In the genomic region with DNA sequence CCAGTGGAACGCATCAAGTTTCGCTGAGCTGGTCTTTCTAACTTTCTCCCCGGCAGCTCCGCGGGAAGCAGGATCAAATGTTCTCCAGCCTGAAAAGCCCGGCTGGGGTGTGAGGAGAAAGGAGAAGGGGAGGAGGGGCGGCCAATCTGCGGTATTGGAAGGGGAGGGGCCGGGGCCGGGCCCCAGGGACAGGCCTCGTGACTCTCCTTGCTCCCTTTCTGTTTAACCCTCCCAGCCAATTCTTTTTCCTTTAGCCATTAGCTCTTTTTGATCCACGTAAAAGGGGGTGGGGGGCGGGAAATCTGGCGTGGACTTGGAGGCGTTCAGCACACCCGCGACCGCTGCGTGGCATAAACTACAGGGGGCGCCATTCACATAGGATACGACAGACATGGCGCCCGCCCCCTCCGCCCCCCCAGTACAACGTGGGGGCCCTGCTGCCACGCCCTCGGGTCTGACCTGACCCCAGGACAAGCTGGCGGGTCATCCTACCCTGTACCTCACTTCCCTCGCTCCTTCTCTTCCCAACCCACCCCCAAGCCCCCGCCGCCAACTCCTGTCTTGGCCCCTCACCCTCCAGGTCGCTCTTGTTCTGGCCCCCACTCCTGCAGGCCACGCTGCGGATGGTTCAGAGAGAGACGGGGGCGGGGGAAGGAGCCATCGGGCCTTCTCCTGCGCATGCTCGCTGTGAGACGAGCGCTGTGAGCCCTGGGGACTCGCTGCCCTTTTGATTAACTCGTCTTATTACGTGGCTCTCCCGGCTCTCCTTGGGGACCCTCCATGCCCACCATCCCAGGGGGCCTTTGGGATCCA, we compare ENCODE assay signal across 2 cellular contexts.
TF ChIP-seq lines count a peak whose summit lies in the region.

No MANE protein-coding gene starts in this region.

TF ChIP-seq in HCT116, 20 proteins besides CTCF, POLR2A, EP300 and RAD21 (continued from another document):
- TF ChIP-seq, protein P1, sequence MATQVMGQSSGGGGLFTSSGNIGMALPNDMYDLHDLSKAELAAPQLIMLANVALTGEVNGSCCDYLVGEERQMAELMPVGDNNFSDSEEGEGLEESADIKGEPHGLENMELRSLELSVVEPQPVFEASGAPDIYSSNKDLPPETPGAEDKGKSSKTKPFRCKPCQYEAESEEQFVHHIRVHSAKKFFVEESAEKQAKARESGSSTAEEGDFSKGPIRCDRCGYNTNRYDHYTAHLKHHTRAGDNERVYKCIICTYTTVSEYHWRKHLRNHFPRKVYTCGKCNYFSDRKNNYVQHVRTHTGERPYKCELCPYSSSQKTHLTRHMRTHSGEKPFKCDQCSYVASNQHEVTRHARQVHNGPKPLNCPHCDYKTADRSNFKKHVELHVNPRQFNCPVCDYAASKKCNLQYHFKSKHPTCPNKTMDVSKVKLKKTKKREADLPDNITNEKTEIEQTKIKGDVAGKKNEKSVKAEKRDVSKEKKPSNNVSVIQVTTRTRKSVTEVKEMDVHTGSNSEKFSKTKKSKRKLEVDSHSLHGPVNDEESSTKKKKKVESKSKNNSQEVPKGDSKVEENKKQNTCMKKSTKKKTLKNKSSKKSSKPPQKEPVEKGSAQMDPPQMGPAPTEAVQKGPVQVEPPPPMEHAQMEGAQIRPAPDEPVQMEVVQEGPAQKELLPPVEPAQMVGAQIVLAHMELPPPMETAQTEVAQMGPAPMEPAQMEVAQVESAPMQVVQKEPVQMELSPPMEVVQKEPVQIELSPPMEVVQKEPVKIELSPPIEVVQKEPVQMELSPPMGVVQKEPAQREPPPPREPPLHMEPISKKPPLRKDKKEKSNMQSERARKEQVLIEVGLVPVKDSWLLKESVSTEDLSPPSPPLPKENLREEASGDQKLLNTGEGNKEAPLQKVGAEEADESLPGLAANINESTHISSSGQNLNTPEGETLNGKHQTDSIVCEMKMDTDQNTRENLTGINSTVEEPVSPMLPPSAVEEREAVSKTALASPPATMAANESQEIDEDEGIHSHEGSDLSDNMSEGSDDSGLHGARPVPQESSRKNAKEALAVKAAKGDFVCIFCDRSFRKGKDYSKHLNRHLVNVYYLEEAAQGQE (IDR thresholded peaks at IDR 0.05; ENCODE audit: low read depth), result no peak
- no peak for TF ChIP-seq TCF7L2 (IDR thresholded peaks at IDR 0.05; ENCODE audit: borderline replicate concordance, extremely low read depth, insufficient read depth, insufficient read length)
- no peak for TF ChIP-seq SRF (IDR thresholded peaks at IDR 0.05; ENCODE audit: low read depth)
- TF ChIP-seq, protein P2, sequence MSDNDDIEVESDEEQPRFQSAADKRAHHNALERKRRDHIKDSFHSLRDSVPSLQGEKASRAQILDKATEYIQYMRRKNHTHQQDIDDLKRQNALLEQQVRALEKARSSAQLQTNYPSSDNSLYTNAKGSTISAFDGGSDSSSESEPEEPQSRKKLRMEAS (IDR thresholded peaks at IDR 0.05), result no peak
- TF ChIP-seq FOSL1 (IDR thresholded peaks at IDR 0.05; ENCODE audit: low read depth), result no peak

TF ChIP-seq in neural cell, 6 proteins besides CTCF, POLR2A, EP300 and RAD21 (continued from another document):
- TF ChIP-seq, protein P1 (IDR thresholded peaks at IDR 0.05; ENCODE audit: borderline replicate concordance), result no peak
- no peak for TF ChIP-seq TAF1 (IDR thresholded peaks at IDR 0.05; ENCODE audit: low read depth)
